16 cellular contexts compared by ENCODE assay signal in the genomic region with DNA sequence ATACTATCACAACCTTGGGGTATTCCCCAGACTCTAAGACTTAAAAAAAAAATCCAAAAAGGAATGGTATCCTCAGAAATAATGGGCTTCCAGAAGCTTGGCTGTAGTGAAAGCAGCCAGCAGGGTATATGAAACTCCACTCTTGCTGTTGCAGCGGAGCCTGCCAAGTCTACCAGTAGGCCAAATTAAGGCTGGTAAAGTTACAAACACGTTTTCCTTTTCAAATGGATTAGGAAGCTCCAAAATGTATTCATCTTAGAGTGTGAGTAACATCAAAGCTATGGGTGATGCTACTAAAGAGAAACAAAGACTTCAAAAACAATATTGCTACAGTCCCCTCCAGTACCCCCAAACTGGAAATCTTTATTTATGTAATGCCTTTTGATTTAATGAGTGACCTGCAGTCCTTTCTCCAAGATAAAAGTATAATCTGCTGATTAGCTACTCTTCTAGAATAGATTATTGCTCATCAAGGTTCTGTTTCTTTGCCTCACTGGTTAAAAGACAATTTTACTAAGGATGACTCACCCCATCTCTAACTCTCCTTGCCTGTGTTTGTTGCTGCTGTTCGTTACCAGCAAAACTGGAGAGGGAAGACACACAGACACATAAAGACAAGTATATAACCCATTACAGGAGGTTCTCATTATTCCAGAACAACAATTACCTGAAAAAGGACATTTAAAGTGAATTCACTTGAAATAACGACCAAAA.
DNase-seq lines count a peak whose midpoint lies in the region; TF ChIP-seq lines count a peak whose summit lies in the region.
"Had no signal": no experiment of that assay in that cellular context is flagged by ENCODE, and none has a peak within 500 bp of the region (broad histone marks: within the 10 kb centered on the region; RNA-seq: fewer than 3 reads in every experiment).

No MANE protein-coding gene starts in this region.

- peaks cover 2% of the 10 kb centered on the region for H3K4me1 Mint-ChIP-seq in activated naive CD8-positive, alpha-beta T cell treated with anti-CD3 and anti-CD28 coated beads for 36 hours

- H3K4me3 ChIP-seq in AG09309 (ENCODE audit: control insufficient read depth, low read depth, low read length) = no peak overlapping the region
- no peak overlapping the region for H3K4me3 ChIP-seq in astrocyte of the spinal cord (ENCODE audit: low read depth, low read length)
- H3K4me3 ChIP-seq: GM12878, stomach had no signal

- H3K36me3 Mint-ChIP-seq in activated naive CD8-positive, alpha-beta T cell treated with anti-CD3 and anti-CD28 coated beads for 36 hours = no peaks in the 10 kb centered on the region

- H3K4me3 Mint-ChIP-seq in activated naive CD8-positive, alpha-beta T cell treated with anti-CD3 and anti-CD28 coated beads for 36 hours = no peak overlapping the region
- H3K4me3 Mint-ChIP-seq: CD8-positive, alpha-beta T cell had no signal

- DNase-seq in AG09309 (ENCODE audit: low read depth) (peak; percentile 23), HS-5 (ENCODE audit: low read depth) (peak; percentile 11), astrocyte of the spinal cord (ENCODE audit: low read depth, low spot score) (peak; percentile 67), kidney tubule cell (ENCODE audit: low spot score) (peak; percentile 55), NOMO-1 treated with DMSO at 0.1 percent for 48 hours (lab: John Stamatoyannopoulos, UW; ENCODE audit: unreplicated experiment) (no peak), GM13977 (ENCODE audit: low spot score) (no peak)
- DNase-seq in activated CD4-positive, CD25-positive, alpha-beta regulatory T cell (lab: John Stamatoyannopoulos, UW) = no peak
- no peak for DNase-seq in activated naive CD8-positive, alpha-beta T cell treated with anti-CD3 and anti-CD28 coated beads for 36 hours
- DNase-seq: CD8-positive, alpha-beta T cell; left colon; MM.1S; nucleus accumbens; stimulated activated CD4-positive, alpha-beta T cell treated with anti-CD3 and anti-CD28 coated beads, Interleukin-2, amount 100 ng/mL, for 48 hours; stomach; T-helper 9 cell had no signal

- in situ Hi-C loops in astrocyte of the spinal cord (cut with HindIII; ENCODE audit: low sequenced_read_pairs) = no loop called here
- in situ Hi-C loops in GM13977 (cut with MboI; ENCODE audit: low pct_unique_long_range_greater_than_20kb, low sequenced_read_pairs, unreplicated experiment) = no loop called here

- H3K27ac Mint-ChIP-seq in activated naive CD8-positive, alpha-beta T cell treated with anti-CD3 and anti-CD28 coated beads for 36 hours = no peak overlapping the region
- H3K27ac Mint-ChIP-seq: CD8-positive, alpha-beta T cell had no signal

- no peaks in the 10 kb centered on the region for H3K27me3 Mint-ChIP-seq in activated naive CD8-positive, alpha-beta T cell treated with anti-CD3 and anti-CD28 coated beads for 36 hours

- H3K9me3 Mint-ChIP-seq in activated naive CD8-positive, alpha-beta T cell treated with anti-CD3 and anti-CD28 coated beads for 36 hours = no peaks in the 10 kb centered on the region
- H3K9me3 Mint-ChIP-seq: CD8-positive, alpha-beta T cell had no signal

- TF ChIP-seq CTCF in AG09309 (IDR thresholded peaks at IDR 0.05; ENCODE audit: control insufficient read depth, insufficient read depth, low read depth, low read length, missing control alignments) (no peak), astrocyte of the spinal cord (IDR thresholded peaks at IDR 0.05; ENCODE audit: low read depth, low read length) (no peak), GM13977 (IDR thresholded peaks at IDR 0.05; ENCODE audit: extremely low read depth, insufficient read depth, missing control alignments) (no peak)

Comparison
In these comparisons a context has a peak if more than half of its experiments do, and no peak if none do; other contexts are left out.
1. DNase-seq: peak in AG09309 (single experiment), HS-5 (single experiment), astrocyte of the spinal cord (single experiment) and kidney tubule cell (single experiment); none in activated CD4-positive, CD25-positive, alpha-beta regulatory T cell (0 of 4), NOMO-1 treated with DMSO at 0.1 percent for 48 hours (single experiment), activated naive CD8-positive, alpha-beta T cell treated with anti-CD3 and anti-CD28 coated beads for 36 hours (single experiment) and GM13977 (single experiment).